In genomic region chr1:857921-858648, GRCh38 we compare ENCODE assay signal across 8 cellular contexts.
DNase-seq lines count a peak whose midpoint lies in the region; ATAC-seq and TF ChIP-seq lines count a peak whose summit lies in the region.
"Not testable (repeated sequence)": the region's sequence is repeated elsewhere in the genome, so short reads cannot be mapped to it uniquely, and the experiment has no call there.

No MANE protein-coding gene starts in this region.

- not testable (repeated sequence) for H3K4me1 ChIP-seq in CD4-positive, alpha-beta memory T cell (ENCODE audit: insufficient read depth, low read length); mammary epithelial cell (ENCODE audit: insufficient read depth, low read length); naive thymus-derived CD4-positive, alpha-beta T cell (ENCODE audit: control insufficient read depth in 2 of 2, insufficient read depth in 2 of 2, low read length in 2 of 2)

- CTCF ChIA-PET in CD4-positive, alpha-beta memory T cell (lab: Charles Lee; ENCODE audit: partially characterized antibody), result interaction anchor here (0.7 to 1.7 kb wide), 2 partner anchors 11 to 79 kb away, joined by 3 to 4 read pairs; no protein-coding TSS in a partner anchor
- CTCF ChIA-PET in activated CD8-positive, alpha-beta memory T cell treated with anti-CD3 and anti-CD28 coated beads, Interleukin-2, amount 10 ng/mL, durations not matched to agents 7 days and 5 days (lab: Charles Lee); naive thymus-derived CD4-positive, alpha-beta T cell (lab: Charles Lee): not testable (repeated sequence)
- CTCF ChIA-PET in mammary epithelial cell (lab: Charles Lee; ENCODE audit: low non-redundant PET), result interaction anchor here (0.6 kb wide), 1 partner anchor 270 kb away, joined by 3 read pairs; no protein-coding TSS in a partner anchor

- BruUV-seq in mammary epithelial cell (replicated peaks; lab: Mats Ljungman, UMichigan), result not testable (repeated sequence)

- H3K27ac Mint-ChIP-seq in CD4-positive, alpha-beta memory T cell, result peak overlapping the region; percentile 62 to 92 (median 85)
- H3K27ac Mint-ChIP-seq in IgD-negative memory B cell; activated CD8-positive, alpha-beta memory T cell treated with anti-CD3 and anti-CD28 coated beads, Interleukin-2, amount 10 ng/mL, durations not matched to agents 7 days and 5 days; type B pancreatic cell: not testable (repeated sequence)
- peak overlapping the region in 8 of 9 donors; percentile 50 to 95 (median 79) for H3K27ac Mint-ChIP-seq in naive thymus-derived CD4-positive, alpha-beta T cell

- H3K79me2 ChIP-seq in mammary epithelial cell (ENCODE audit: insufficient read depth, low read length), result not testable (repeated sequence)

- dilution Hi-C loops in mammary epithelial cell (cut with HindIII; ENCODE audit: low sequenced_read_pairs), result not testable (repeated sequence)

- POLR2A ChIA-PET in CD4-positive, alpha-beta memory T cell (lab: Charles Lee; ENCODE audit: partially characterized antibody), result interaction anchor here (1.3 kb wide), 1 partner anchor 79 kb away, joined by 5 read pairs; no protein-coding TSS in a partner anchor
- POLR2A ChIA-PET in naive thymus-derived CD4-positive, alpha-beta T cell (lab: Charles Lee), result not testable (repeated sequence)

- H3K9me3 Mint-ChIP-seq in CD4-positive, alpha-beta memory T cell; IgD-negative memory B cell; activated CD8-positive, alpha-beta memory T cell treated with anti-CD3 and anti-CD28 coated beads, Interleukin-2, amount 10 ng/mL, durations not matched to agents 7 days and 5 days (ENCODE audit: low read depth); naive thymus-derived CD4-positive, alpha-beta T cell; type B pancreatic cell: not testable (repeated sequence)

- ATAC-seq in SK-N-SH treated with all-trans-retinoic acid at 6 μM for 48 hours (peak; percentile 73), Right ventricle myocardium inferior (peak; percentile 6)
- peak; percentile 61 for ATAC-seq in activated CD8-positive, alpha-beta memory T cell treated with anti-CD3 and anti-CD28 coated beads, Interleukin-2, amount 10 ng/mL, durations not matched to agents 7 days and 5 days
- peak; percentile 88 for ATAC-seq in naive thymus-derived CD4-positive, alpha-beta T cell

- H3K4me1 Mint-ChIP-seq in CD4-positive, alpha-beta memory T cell, result peaks cover 10 to 11% (median 11%) of the 10 kb centered on the region in 4 donors
- H3K4me1 Mint-ChIP-seq in IgD-negative memory B cell; activated CD8-positive, alpha-beta memory T cell treated with anti-CD3 and anti-CD28 coated beads, Interleukin-2, amount 10 ng/mL, durations not matched to agents 7 days and 5 days; type B pancreatic cell (ENCODE audit: unreplicated experiment): not testable (repeated sequence)
- peaks cover 4 to 15% (median 11%) of the 10 kb centered on the region in 7 donors for H3K4me1 Mint-ChIP-seq in naive thymus-derived CD4-positive, alpha-beta T cell

- in situ Hi-C loops in mammary epithelial cell (cut with MboI; ENCODE audit: low sequenced_read_pairs in 2 of 2), result not testable (repeated sequence)

- peaks cover 13 to 15% of the 10 kb centered on the region in 2 donors for H3K36me3 Mint-ChIP-seq in CD4-positive, alpha-beta memory T cell
- not testable (repeated sequence) for H3K36me3 Mint-ChIP-seq in IgD-negative memory B cell; activated CD8-positive, alpha-beta memory T cell treated with anti-CD3 and anti-CD28 coated beads, Interleukin-2, amount 10 ng/mL, durations not matched to agents 7 days and 5 days; naive thymus-derived CD4-positive, alpha-beta T cell
- peaks cover 10% of the 10 kb centered on the region for H3K36me3 Mint-ChIP-seq in type B pancreatic cell

- peak in 4 of 5 donors; percentile 33 to 52 (median 45) for DNase-seq in CD4-positive, alpha-beta memory T cell
- DNase-seq in activated CD8-positive, alpha-beta memory T cell treated with anti-CD3 and anti-CD28 coated beads, Interleukin-2, amount 10 ng/mL, durations not matched to agents 7 days and 5 days; mammary epithelial cell; Right ventricle myocardium inferior (ENCODE audit: missing footprints); type B pancreatic cell (ENCODE audit: extremely low spot score, unreplicated experiment): not testable (repeated sequence)
- DNase-seq in naive thymus-derived CD4-positive, alpha-beta T cell, result peak in 5 of 9 donors; percentile 42 to 53 (median 43)

- peak overlapping the region; percentile 70 for H3K4me2 ChIP-seq in mammary epithelial cell (ENCODE audit: insufficient read depth, low read depth, low read length)

- intact Hi-C loops in CD4-positive, alpha-beta memory T cell (cut with micrococcal nuclease), result loop anchor here (10.0 kb wide), 1 partner anchor 83 kb away; no protein-coding TSS in a partner anchor
- intact Hi-C loops in mammary epithelial cell (cut with micrococcal nuclease); Right ventricle myocardium inferior (cut with DNase I): not testable (repeated sequence)
- intact Hi-C loops in naive thymus-derived CD4-positive, alpha-beta T cell (cut with micrococcal nuclease), result loop anchor here in 1 of 2 donors (2.0 kb wide), 1 partner anchor 37 kb away; no protein-coding TSS in a partner anchor

- H3K36me3 ChIP-seq in CD4-positive, alpha-beta memory T cell (ENCODE audit: insufficient read depth, low read length); mammary epithelial cell (ENCODE audit: insufficient read depth, low read length): not testable (repeated sequence)
- peaks cover 0 to 11% (median 0%) of the 10 kb centered on the region in 3 experiments for H3K36me3 ChIP-seq in naive thymus-derived CD4-positive, alpha-beta T cell (ENCODE audit: control insufficient read depth in 2 of 3, insufficient read depth in 3 of 3, low read length in 3 of 3)

- 21% methylated on average over 7 of the region's 16 CpGs for WGBS in mammary epithelial cell (ENCODE audit: low coverage, missing lambda C conversion rate)

- not testable (repeated sequence) for H3K9me3 ChIP-seq in CD4-positive, alpha-beta memory T cell (ENCODE audit: control insufficient read depth in 1 of 2, low read length in 2 of 2); mammary epithelial cell (replicated peaks; ENCODE audit: insufficient read depth, low read length); naive thymus-derived CD4-positive, alpha-beta T cell (ENCODE audit: control insufficient read depth in 2 of 3, low read length in 3 of 3)

- H3K4me3 Mint-ChIP-seq in CD4-positive, alpha-beta memory T cell, result peak overlapping the region; percentile 19 to 88 (median 74)
- peak overlapping the region; percentile 13 to 49 (median 34) for H3K4me3 Mint-ChIP-seq in IgD-negative memory B cell
- H3K4me3 Mint-ChIP-seq in activated CD8-positive, alpha-beta memory T cell treated with anti-CD3 and anti-CD28 coated beads, Interleukin-2, amount 10 ng/mL, durations not matched to agents 7 days and 5 days; type B pancreatic cell: not testable (repeated sequence)
- peak overlapping the region; percentile 31 to 84 (median 79) for H3K4me3 Mint-ChIP-seq in naive thymus-derived CD4-positive, alpha-beta T cell

- not testable (repeated sequence) for H3K27me3 ChIP-seq in CD4-positive, alpha-beta memory T cell (ENCODE audit: insufficient read depth, low read length); mammary epithelial cell (ENCODE audit: insufficient read depth, low read length); naive thymus-derived CD4-positive, alpha-beta T cell (ENCODE audit: control insufficient read depth in 2 of 2, insufficient read depth in 2 of 2, low read length in 2 of 2)

- not testable (repeated sequence) for H3K27ac ChIP-seq in CD4-positive, alpha-beta memory T cell (ENCODE audit: low read depth, low read length); mammary epithelial cell (ENCODE audit: insufficient read depth, low read depth, low read length); naive thymus-derived CD4-positive, alpha-beta T cell (ENCODE audit: low read depth, low read length)

- TF ChIP-seq CTCF in mammary epithelial cell (conservative IDR thresholded peaks at IDR 0.05 in 1 of 2, IDR thresholded peaks at IDR 0.05 in 1 of 2; ENCODE audit: extremely low read depth in 1 of 2, insufficient read depth in 1 of 2, low read depth in 1 of 2, low read length in 2 of 2), result not testable (repeated sequence)
- peak; percentile 39 for TF ChIP-seq CTCF in type B pancreatic cell (conservative IDR thresholded peaks at IDR 0.05)

- H3K4me3 ChIP-seq in CD4-positive, alpha-beta memory T cell (ENCODE audit: low read length in 2 of 2); mammary epithelial cell (replicated peaks in 1 of 3; ENCODE audit: insufficient read depth in 1 of 3, low read depth in 2 of 3, low read length in 3 of 3); naive thymus-derived CD4-positive, alpha-beta T cell (ENCODE audit: low read length): not testable (repeated sequence)

- not testable (repeated sequence) for H3K27me3 Mint-ChIP-seq in CD4-positive, alpha-beta memory T cell; IgD-negative memory B cell
- peaks cover 32% of the 10 kb centered on the region for H3K27me3 Mint-ChIP-seq in activated CD8-positive, alpha-beta memory T cell treated with anti-CD3 and anti-CD28 coated beads, Interleukin-2, amount 10 ng/mL, durations not matched to agents 7 days and 5 days
- peaks cover 4 to 17% (median 6%) of the 10 kb centered on the region in 5 donors for H3K27me3 Mint-ChIP-seq in naive thymus-derived CD4-positive, alpha-beta T cell
- peaks cover 27% of the 10 kb centered on the region for H3K27me3 Mint-ChIP-seq in type B pancreatic cell

- not testable (repeated sequence) for H3K9ac ChIP-seq in mammary epithelial cell (ENCODE audit: insufficient read depth, low read length)

- not testable (repeated sequence) for H4K20me1 ChIP-seq in mammary epithelial cell (ENCODE audit: insufficient read depth, low read length)

- peak overlapping the region; percentile 74 for H2AFZ ChIP-seq in mammary epithelial cell (ENCODE audit: low read depth, low read length)

Comparison
In these comparisons a context has a peak if more than half of its experiments do, and no peak if none do; other contexts are left out.
1. ATAC-seq: peak in every context shown above with its lines; median percentile 88 in naive thymus-derived CD4-positive, alpha-beta T cell; 73 in SK-N-SH treated with all-trans-retinoic acid at 6 μM for 48 hours; 61 in activated CD8-positive, alpha-beta memory T cell treated with anti-CD3 and anti-CD28 coated beads, Interleukin-2, amount 10 ng/mL, durations not matched to agents 7 days and 5 days; 6 in Right ventricle myocardium inferior.